Comparison of ENCODE assay signal across 26 cellular contexts in genomic region chr11:62411524-62411923, GRCh38. TPM values are rescaled to one million over a fixed set of nuclear protein-coding genes. Genes with fewer than 3 reads are reported as not detected.
"Had no signal": no experiment of that assay in that cellular context is flagged by ENCODE, and none has a peak within 500 bp of the region (broad histone marks: within the 10 kb centered on the region; RNA-seq: fewer than 3 reads in every experiment).

No MANE protein-coding gene starts in this region.

- FAIRE-seq: colon had no signal

- ATAC-seq: body of pancreas, heart right ventricle, left colon, mucosa of descending colon, T-helper 17 cell had no signal

- H3K27ac Mint-ChIP-seq: activated naive CD4-positive, alpha-beta T cell treated with anti-CD3 and anti-CD28 coated beads, Interleukin-2, amount 10 ng/mL, durations not matched to agents 7 days and 5 days; progenitor cell of endocrine pancreas; T-helper 17 cell had no signal

- H3K27ac ChIP-seq: body of pancreas, heart right ventricle, spleen, tibial artery had no signal

- H3K4me3 ChIP-seq: body of pancreas, heart right ventricle, mucosa of descending colon, spleen, tibial artery had no signal

- DNase-seq: activated CD4-positive, alpha-beta T cell treated with anti-CD3 and anti-CD28 coated beads for 4 hours; activated CD4-positive, alpha-beta T cell treated with anti-CD3 and anti-CD28 coated beads, Interleukin-2, amount 50 U/mL, for 48 hours; activated CD4-positive, CD25-positive, alpha-beta regulatory T cell; activated naive CD4-positive, alpha-beta T cell treated with anti-CD3 and anti-CD28 coated beads, Interleukin-2, amount 10 ng/mL, durations not matched to agents 7 days and 5 days; activated T-cell treated with anti-CD3 and anti-CD28 coated beads, Interleukin-2, amount 50 U/mL, for 48 hours; body of pancreas; heart right ventricle; left colon; mesenchymal stem cell; spleen; stimulated activated CD4-positive, alpha-beta T cell treated with anti-CD3 and anti-CD28 coated beads, Interleukin-4, amount 100 ng/mL, for 1 hour; stimulated activated naive CD4-positive, alpha-beta T cell treated with Interleukin-2 at 50 U/mL for 16 hours; SW 1271; T-helper 17 cell; tibial artery had no signal

- H3K27me3 ChIP-seq: body of pancreas, heart right ventricle, spleen, tibial artery had no signal

- H3K27me3 Mint-ChIP-seq: progenitor cell of endocrine pancreas had no signal

- H3K9me3 Mint-ChIP-seq: activated naive CD4-positive, alpha-beta T cell treated with anti-CD3 and anti-CD28 coated beads, Interleukin-2, amount 10 ng/mL, durations not matched to agents 7 days and 5 days had no signal

- H3K4me1 Mint-ChIP-seq: activated naive CD4-positive, alpha-beta T cell treated with anti-CD3 and anti-CD28 coated beads, Interleukin-2, amount 10 ng/mL, durations not matched to agents 7 days and 5 days had no signal

- H3K4me3 Mint-ChIP-seq: activated naive CD4-positive, alpha-beta T cell treated with anti-CD3 and anti-CD28 coated beads, Interleukin-2, amount 10 ng/mL, durations not matched to agents 7 days and 5 days; T-helper 17 cell had no signal

- H3K36me3 Mint-ChIP-seq: activated naive CD4-positive, alpha-beta T cell treated with anti-CD3 and anti-CD28 coated beads, Interleukin-2, amount 10 ng/mL, durations not matched to agents 7 days and 5 days had no signal

RNA-seq across cellular contexts. Expression of gene SCGB1A1, which starts 7.3 kb away (rescaled TPM):
- total RNA-seq: body of pancreas, dermis microvascular lymphatic vessel endothelial cell, fibroblast of villous mesenchyme, heart right ventricle, left colon, lower leg skin, mucosa of descending colon, omental fat pad, spleen, subcutaneous adipose tissue, T-helper 17 cell, ureter had no signal
- polyA plus RNA-seq: keratinocyte, neural cell had no signal
